In genomic region chr2:76599732-76600368, GRCh38 we compare ENCODE assay signal across 9 cellular contexts.
DNase-seq lines count a peak whose midpoint lies in the region; ATAC-seq and TF ChIP-seq lines count a peak whose summit lies in the region.
"Had no signal": no experiment of that assay in that cellular context is flagged by ENCODE, and none has a peak within 500 bp of the region (broad histone marks: within the 10 kb centered on the region; RNA-seq: fewer than 3 reads in every experiment).

No MANE protein-coding gene starts in this region.

- ATAC-seq in GM18511 (IDR thresholded peaks at IDR 0.05; ENCODE audit: unreplicated experiment) (peak; percentile 100), HG02870 (IDR thresholded peaks at IDR 0.05; ENCODE audit: unreplicated experiment) (peak; percentile 100)

- no peak overlapping the region for H3K4me3 Mint-ChIP-seq in nephron progenitor cell
- H3K4me3 Mint-ChIP-seq: IgD-negative memory B cell had no signal

- no peaks in the 10 kb centered on the region for H3K9me3 ChIP-seq in esophagus squamous epithelium

- no peaks in the 10 kb centered on the region for H3K4me1 ChIP-seq in esophagus squamous epithelium

- DNase-seq in AG09309 (ENCODE audit: low read depth) (no peak), NCI-H1092 treated with DMSO at 0.1 percent for 48 hours (lab: John Stamatoyannopoulos, UW) (peak; percentile 81), SIG-M5 treated with dmso at 0.1 percent for 504 hours (lab: John Stamatoyannopoulos, UW; ENCODE audit: unreplicated experiment) (peak; percentile 86), esophagus squamous epithelium (lab: John Stamatoyannopoulos, UW) (no peak), nephron progenitor cell (peak; percentile 57)
- DNase-seq in activated T-cell treated with anti-CD3 and anti-CD28 coated beads, Interleukin-2, amount 50 U/mL, for 48 hours: no peak

- H3K27me3 ChIP-seq in esophagus squamous epithelium: no peaks in the 10 kb centered on the region

- TF ChIP-seq CTCF in AG09309 (IDR thresholded peaks at IDR 0.05; ENCODE audit: control insufficient read depth, insufficient read depth, low read depth, low read length, missing control alignments) (peak; percentile 34), esophagus squamous epithelium (IDR thresholded peaks at IDR 0.05) (peak; percentile 25 to 62 (median 54)), nephron progenitor cell (IDR thresholded peaks at IDR 0.05) (peak; percentile 87)

- H3K27ac ChIP-seq in esophagus squamous epithelium: no peak overlapping the region

- H3K36me3 ChIP-seq in esophagus squamous epithelium: no peaks in the 10 kb centered on the region

- peaks cover 6% of the 10 kb centered on the region for H3K4me1 Mint-ChIP-seq in nephron progenitor cell
- H3K4me1 Mint-ChIP-seq: IgD-negative memory B cell had no signal

- H3K27ac Mint-ChIP-seq in nephron progenitor cell: no peak overlapping the region
- H3K27ac Mint-ChIP-seq: IgD-negative memory B cell had no signal

- H3K4me3 ChIP-seq in AG09309 (ENCODE audit: control insufficient read depth, low read depth, low read length) (no peak overlapping the region), esophagus squamous epithelium (no peak overlapping the region)

- no peaks in the 10 kb centered on the region for H3K9me3 Mint-ChIP-seq in nephron progenitor cell

- intact Hi-C loops in esophagus squamous epithelium (cut with DNase I): loop anchor here (10.0 kb wide), 1 partner anchor 405 kb away; no protein-coding TSS in a partner anchor

- 15 to 16% methylated on average over 4 of the region's 4 CpGs for WGBS in esophagus squamous epithelium, 2 donors

- TF ChIP-seq POLR2A in esophagus squamous epithelium (IDR thresholded peaks at IDR 0.05): no peak

- no peaks in the 10 kb centered on the region for H3K27me3 Mint-ChIP-seq in nephron progenitor cell (ENCODE audit: low read depth, poor library complexity)
- H3K27me3 Mint-ChIP-seq: IgD-negative memory B cell had no signal

- no peaks in the 10 kb centered on the region for H3K36me3 Mint-ChIP-seq in nephron progenitor cell (ENCODE audit: low read depth)
- H3K36me3 Mint-ChIP-seq: IgD-negative memory B cell had no signal

Comparison
In these comparisons a context has a peak if more than half of its experiments do, and no peak if none do; other contexts are left out.
1. DNase-seq: peak in NCI-H1092 treated with DMSO at 0.1 percent for 48 hours (single experiment), SIG-M5 treated with dmso at 0.1 percent for 504 hours (single experiment) and nephron progenitor cell (single experiment); none in AG09309 (single experiment), esophagus squamous epithelium (single experiment) and activated T-cell treated with anti-CD3 and anti-CD28 coated beads, Interleukin-2, amount 50 U/mL, for 48 hours (0 of 2).
2. CTCF ChIP-seq: peak in every context shown above with its lines; median percentile 87 in nephron progenitor cell; 54 in esophagus squamous epithelium; 34 in AG09309.